8 cellular contexts compared by ENCODE assay signal in the genomic region with DNA sequence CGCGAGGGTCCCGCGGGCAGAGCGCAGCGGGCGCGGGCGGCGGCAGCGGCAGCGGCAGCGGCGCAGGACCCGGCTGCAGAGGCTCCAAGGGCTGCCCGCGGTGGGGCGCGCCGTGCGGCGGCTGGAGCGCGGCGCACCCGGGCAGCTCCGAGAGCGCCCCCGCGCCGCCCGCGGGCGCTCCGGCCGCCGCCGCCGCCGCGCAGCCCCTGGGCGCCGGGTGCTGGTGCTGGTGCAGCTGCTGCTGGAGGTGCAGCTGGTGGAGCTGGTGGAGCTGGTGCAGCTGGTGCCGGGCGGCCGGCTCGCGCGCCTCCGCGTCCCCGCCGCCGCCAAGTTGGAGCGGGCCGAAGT. TPM values are rescaled to one million over a fixed set of nuclear protein-coding genes. Genes with fewer than 3 reads are reported as not detected.
DNase-seq lines count a peak whose midpoint lies in the region; ATAC-seq, FAIRE-seq and TF ChIP-seq lines count a peak whose summit lies in the region.

No MANE protein-coding gene starts in this region.

- H3K9me3 ChIP-seq in testis: no peaks in the 10 kb centered on the region

- H3K36me3 Mint-ChIP-seq in activated T-helper 2 cell treated with anti-CD3 and anti-CD28 coated beads, Interferon-gamma antibody, Interleukin-2, Interleukin-4, amounts not matched to agents 10 μg/mL and 5 μg/mL and 100 μg/mL, durations not matched to agents 14 hours and 24 hours and 36 hours (ENCODE audit: low read depth): no peaks in the 10 kb centered on the region

- no peak for FAIRE-seq in RCC 7860 (lab: Jason Lieb, UNC)

- H3K27ac ChIP-seq in layer of hippocampus (ENCODE audit: low read depth, low read length): peak overlapping the region; percentile 71
- H3K27ac ChIP-seq in testis: peak overlapping the region; percentile 73 to 99

- H3K27me3 Mint-ChIP-seq in activated T-helper 2 cell treated with anti-CD3 and anti-CD28 coated beads, Interferon-gamma antibody, Interleukin-2, Interleukin-4, amounts not matched to agents 10 μg/mL and 5 μg/mL and 100 μg/mL, durations not matched to agents 14 hours and 24 hours and 36 hours (ENCODE audit: low read depth): peaks cover 7% of the 10 kb centered on the region

- H3K27ac Mint-ChIP-seq in activated T-helper 2 cell treated with anti-CD3 and anti-CD28 coated beads, Interferon-gamma antibody, Interleukin-2, Interleukin-4, amounts not matched to agents 10 μg/mL and 5 μg/mL and 100 μg/mL, durations not matched to agents 14 hours and 24 hours and 36 hours: no peak overlapping the region

- H3K4me1 Mint-ChIP-seq in activated T-helper 2 cell treated with anti-CD3 and anti-CD28 coated beads, Interferon-gamma antibody, Interleukin-2, Interleukin-4, amounts not matched to agents 10 μg/mL and 5 μg/mL and 100 μg/mL, durations not matched to agents 14 hours and 24 hours and 36 hours (ENCODE audit: low read depth): peaks cover 12% of the 10 kb centered on the region

- peak overlapping the region; percentile 81 to 93 for H3K4me3 ChIP-seq in testis

- 0% methylated on average over 36 of the region's 56 CpGs; no CpG with 5 or more reads in 1 of the 2 donors for WGBS in testis, 2 donors

- no peak for TF ChIP-seq CTCF in testis (IDR thresholded peaks at IDR 0.05)

- peak; percentile 54 for DNase-seq in AG08396 (ENCODE audit: low spot score)
- DNase-seq in activated T-helper 2 cell treated with anti-CD3 and anti-CD28 coated beads, Interferon-gamma antibody, Interleukin-2, Interleukin-4, amounts not matched to agents 10 μg/mL and 5 μg/mL and 100 μg/mL, durations not matched to agents 14 hours and 24 hours and 36 hours (ENCODE audit: low spot score): no peak
- DNase-seq in testis: no peak
- DNase-seq in HT-29 (ENCODE audit: low spot score): no peak
- DNase-seq in RCC 7860 (ENCODE audit: low spot score): no peak

- no peak for TF ChIP-seq POLR2A in testis (IDR thresholded peaks at IDR 0.05)

- intact Hi-C loops in activated T-helper 2 cell treated with anti-CD3 and anti-CD28 coated beads, Interferon-gamma antibody, Interleukin-2, Interleukin-4, amounts not matched to agents 10 μg/mL and 5 μg/mL and 100 μg/mL, durations not matched to agents 14 hours and 24 hours and 36 hours (cut with micrococcal nuclease): loop anchor here (2.0 to 5.0 kb wide), 4 partner anchors 95 to 311 kb away; no protein-coding TSS in a partner anchor
- intact Hi-C loops in testis (cut with DNase I; ENCODE audit: low total_unique reads): loop anchor here (10.0 kb wide), 3 partner anchors 77 to 427 kb away; no protein-coding TSS in a partner anchor

- H3K36me3 ChIP-seq in testis (ENCODE audit: low read depth, missing control alignments): no peaks in the 10 kb centered on the region

- ATAC-seq in GM18873 (IDR thresholded peaks at IDR 0.05; ENCODE audit: low FRiP score, unreplicated experiment) (peak; percentile 13), HG03159 (IDR thresholded peaks at IDR 0.05; ENCODE audit: unreplicated experiment) (peak; percentile 13)

- peaks cover 24% of the 10 kb centered on the region for H3K4me1 ChIP-seq in testis

- no peaks in the 10 kb centered on the region for H3K9me3 Mint-ChIP-seq in activated T-helper 2 cell treated with anti-CD3 and anti-CD28 coated beads, Interferon-gamma antibody, Interleukin-2, Interleukin-4, amounts not matched to agents 10 μg/mL and 5 μg/mL and 100 μg/mL, durations not matched to agents 14 hours and 24 hours and 36 hours

- peak overlapping the region; percentile 91 for H3K4me3 Mint-ChIP-seq in activated T-helper 2 cell treated with anti-CD3 and anti-CD28 coated beads, Interferon-gamma antibody, Interleukin-2, Interleukin-4, amounts not matched to agents 10 μg/mL and 5 μg/mL and 100 μg/mL, durations not matched to agents 14 hours and 24 hours and 36 hours (ENCODE audit: low read depth)

- H3K27me3 ChIP-seq in layer of hippocampus (ENCODE audit: control insufficient read depth, insufficient read depth, low read length): no peaks in the 10 kb centered on the region
- H3K27me3 ChIP-seq in testis: no peaks in the 10 kb centered on the region

RNA-seq across cellular contexts. Expression of a gene that starts 0.6 kb away (rescaled TPM):
- total RNA-seq in activated T-helper 2 cell treated with anti-CD3 and anti-CD28 coated beads, Interferon-gamma antibody, Interleukin-2, Interleukin-4, amounts not matched to agents 10 μg/mL and 5 μg/mL and 100 μg/mL, durations not matched to agents 14 hours and 24 hours and 36 hours: 8.6 and 9.3 TPM in 2 replicates
- total RNA-seq in testis: 10 to 100 TPM; 12.6 to 25.4 TPM
- 4.8 TPM for polyA plus RNA-seq in testis (ENCODE audit: insufficient read depth, low read depth, low replicate concordance)
- total RNA-seq in HT-29 (2014; rRNA removed; shearing (Covaris generic)): 68.5 and 77.2 TPM in 2 replicates
